In the genomic region with DNA sequence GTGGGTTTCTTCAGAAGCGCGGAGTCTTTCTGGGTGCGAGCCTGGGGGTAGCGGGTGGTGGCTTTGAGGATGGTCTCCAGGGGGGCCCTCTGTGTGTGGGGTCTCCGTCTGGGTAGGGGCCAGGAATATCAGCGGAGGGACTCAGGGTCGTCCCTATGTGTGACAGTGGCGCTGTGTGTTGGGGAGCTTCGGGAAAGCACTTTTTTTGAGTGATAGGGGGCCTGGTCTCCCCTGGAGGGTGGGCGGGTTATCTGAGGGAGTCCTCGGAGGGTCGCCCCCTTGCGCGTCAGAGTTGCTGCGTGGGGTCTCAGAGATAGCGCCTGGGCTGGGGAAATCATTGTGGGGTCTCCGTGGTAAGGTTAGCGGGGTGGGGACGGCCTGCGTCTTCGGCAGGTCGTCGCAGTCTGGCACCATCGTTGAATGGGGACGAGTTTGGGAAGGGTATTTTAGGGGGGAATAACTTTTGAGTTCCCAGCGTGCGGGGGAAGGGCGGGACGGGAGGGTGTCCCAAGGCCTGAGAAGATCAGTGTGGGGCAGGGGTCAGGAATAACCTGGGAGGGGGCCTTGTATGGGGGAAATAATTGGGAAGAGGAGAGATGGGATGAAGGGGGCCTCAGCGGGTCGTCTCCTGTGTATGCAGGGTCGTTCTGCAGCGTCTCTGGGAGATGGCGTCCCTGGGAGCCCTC, we compare ENCODE assay signal across 1 cellular context.
A peak's percentile ranks its signal among the peaks of the same experiment; 100 is the strongest.
TF ChIP-seq lines count a peak whose summit lies in the region.

No MANE protein-coding gene starts in this region.

TF ChIP-seq in HEK293, 187 proteins besides CTCF, POLR2A, EP300 and RAD21 (continued from another document and continues in another):
- TF ChIP-seq ZNF280D (tag by site-specific recombination; IDR thresholded peaks at IDR 0.05) (no peak), ZNF248 (tag by site-specific recombination; IDR thresholded peaks at IDR 0.05) (no peak), ZNF114 (tag by site-specific recombination; IDR thresholded peaks at IDR 0.05) (no peak), HIC1 (tag by site-specific recombination; IDR thresholded peaks at IDR 0.05) (no peak; the same call in 1 of the 2 replicates), ZNF341 (tag by site-specific recombination; IDR thresholded peaks at IDR 0.05; ENCODE audit: low read depth) (no peak), GLIS1 (tag by site-specific recombination; IDR thresholded peaks at IDR 0.05) (peak; percentile 99), ZBTB1 (tag by site-specific recombination; IDR thresholded peaks at IDR 0.05) (0 out of 2 replicates have a peak, but pooled peaks have one; percentile 63), ZNF175 (tag by site-specific recombination; IDR thresholded peaks at IDR 0.05) (no peak), KLF7 (tag by site-specific recombination; IDR thresholded peaks at IDR 0.05; ENCODE audit: borderline replicate concordance) (peak; percentile 62; the same call in 1 of the 2 replicates), ZNF624 (tag by site-specific recombination; IDR thresholded peaks at IDR 0.05) (no peak), ZNF621 (tag by site-specific recombination; IDR thresholded peaks at IDR 0.05) (no peak), ZFP37 (tag by site-specific recombination; IDR thresholded peaks at IDR 0.05) (no peak), ZNF76 (tag by site-specific recombination; IDR thresholded peaks at IDR 0.05; ENCODE audit: borderline replicate concordance, low read depth) (peak; percentile 71), ZIC2 (tag by site-specific recombination; IDR thresholded peaks at IDR 0.05) (peak; percentile 96), ZNF391 (tag by site-specific recombination; IDR thresholded peaks at IDR 0.05; ENCODE audit: borderline replicate concordance, low read depth) (no peak), REST (tag by site-specific recombination; IDR thresholded peaks at IDR 0.05) (no peak), ZNF658 (tag by site-specific recombination; IDR thresholded peaks at IDR 0.05) (no peak), YY1 (tag by site-specific recombination; IDR thresholded peaks at IDR 0.05) (peak; percentile 56; the same call in 1 of the 2 replicates), GLI2 (tag by site-specific recombination; IDR thresholded peaks at IDR 0.05; ENCODE audit: borderline replicate concordance, low read depth) (no peak), ZNF132 (tag by site-specific recombination; IDR thresholded peaks at IDR 0.05; ENCODE audit: borderline replicate concordance) (no peak), ZNF366 (tag by site-specific recombination; conservative IDR thresholded peaks at IDR 0.05) (no peak), ZNF148 (tag by site-specific recombination; IDR thresholded peaks at IDR 0.05; ENCODE audit: borderline replicate concordance) (no peak), ZNF239 (tag by site-specific recombination; IDR thresholded peaks at IDR 0.05) (no peak), ZBTB10 (tag by site-specific recombination; IDR thresholded peaks at IDR 0.05) (no peak; the same call in 1 of the 2 replicates)
- TF ChIP-seq, protein P1, sequence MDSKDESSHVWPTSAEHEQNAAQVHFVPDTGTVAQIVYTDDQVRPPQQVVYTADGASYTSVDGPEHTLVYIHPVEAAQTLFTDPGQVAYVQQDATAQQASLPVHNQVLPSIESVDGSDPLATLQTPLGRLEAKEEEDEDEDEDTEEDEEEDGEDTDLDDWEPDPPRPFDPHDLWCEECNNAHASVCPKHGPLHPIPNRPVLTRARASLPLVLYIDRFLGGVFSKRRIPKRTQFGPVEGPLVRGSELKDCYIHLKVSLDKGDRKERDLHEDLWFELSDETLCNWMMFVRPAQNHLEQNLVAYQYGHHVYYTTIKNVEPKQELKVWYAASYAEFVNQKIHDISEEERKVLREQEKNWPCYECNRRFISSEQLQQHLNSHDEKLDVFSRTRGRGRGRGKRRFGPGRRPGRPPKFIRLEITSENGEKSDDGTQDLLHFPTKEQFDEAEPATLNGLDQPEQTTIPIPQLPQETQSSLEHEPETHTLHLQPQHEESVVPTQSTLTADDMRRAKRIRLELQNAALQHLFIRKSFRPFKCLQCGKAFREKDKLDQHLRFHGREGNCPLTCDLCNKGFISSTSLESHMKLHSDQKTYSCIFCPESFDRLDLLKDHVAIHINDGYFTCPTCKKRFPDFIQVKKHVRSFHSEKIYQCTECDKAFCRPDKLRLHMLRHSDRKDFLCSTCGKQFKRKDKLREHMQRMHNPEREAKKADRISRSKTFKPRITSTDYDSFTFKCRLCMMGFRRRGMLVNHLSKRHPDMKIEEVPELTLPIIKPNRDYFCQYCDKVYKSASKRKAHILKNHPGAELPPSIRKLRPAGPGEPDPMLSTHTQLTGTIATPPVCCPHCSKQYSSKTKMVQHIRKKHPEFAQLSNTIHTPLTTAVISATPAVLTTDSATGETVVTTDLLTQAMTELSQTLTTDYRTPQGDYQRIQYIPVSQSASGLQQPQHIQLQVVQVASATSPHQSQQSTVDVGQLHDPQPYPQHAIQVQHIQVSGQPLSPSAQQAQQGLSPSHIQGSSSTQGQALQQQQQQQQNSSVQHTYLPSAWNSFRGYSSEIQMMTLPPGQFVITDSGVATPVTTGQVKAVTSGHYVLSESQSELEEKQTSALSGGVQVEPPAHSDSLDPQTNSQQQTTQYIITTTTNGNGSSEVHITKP (tag by site-specific recombination; IDR thresholded peaks at IDR 0.05), result peak; percentile 87
- TF ChIP-seq, protein P2, sequence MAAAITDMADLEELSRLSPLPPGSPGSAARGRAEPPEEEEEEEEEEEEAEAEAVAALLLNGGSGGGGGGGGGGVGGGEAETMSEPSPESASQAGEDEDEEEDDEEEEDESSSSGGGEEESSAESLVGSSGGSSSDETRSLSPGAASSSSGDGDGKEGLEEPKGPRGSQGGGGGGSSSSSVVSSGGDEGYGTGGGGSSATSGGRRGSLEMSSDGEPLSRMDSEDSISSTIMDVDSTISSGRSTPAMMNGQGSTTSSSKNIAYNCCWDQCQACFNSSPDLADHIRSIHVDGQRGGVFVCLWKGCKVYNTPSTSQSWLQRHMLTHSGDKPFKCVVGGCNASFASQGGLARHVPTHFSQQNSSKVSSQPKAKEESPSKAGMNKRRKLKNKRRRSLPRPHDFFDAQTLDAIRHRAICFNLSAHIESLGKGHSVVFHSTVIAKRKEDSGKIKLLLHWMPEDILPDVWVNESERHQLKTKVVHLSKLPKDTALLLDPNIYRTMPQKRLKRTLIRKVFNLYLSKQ (tag by site-specific recombination; IDR thresholded peaks at IDR 0.05; ENCODE audit: borderline replicate concordance), result no peak
- TF ChIP-seq, protein P3, sequence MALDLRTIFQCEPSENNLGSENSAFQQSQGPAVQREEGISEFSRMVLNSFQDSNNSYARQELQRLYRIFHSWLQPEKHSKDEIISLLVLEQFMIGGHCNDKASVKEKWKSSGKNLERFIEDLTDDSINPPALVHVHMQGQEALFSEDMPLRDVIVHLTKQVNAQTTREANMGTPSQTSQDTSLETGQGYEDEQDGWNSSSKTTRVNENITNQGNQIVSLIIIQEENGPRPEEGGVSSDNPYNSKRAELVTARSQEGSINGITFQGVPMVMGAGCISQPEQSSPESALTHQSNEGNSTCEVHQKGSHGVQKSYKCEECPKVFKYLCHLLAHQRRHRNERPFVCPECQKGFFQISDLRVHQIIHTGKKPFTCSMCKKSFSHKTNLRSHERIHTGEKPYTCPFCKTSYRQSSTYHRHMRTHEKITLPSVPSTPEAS (tag by site-specific recombination; IDR thresholded peaks at IDR 0.05), result 0 out of 2 replicates have a peak, but pooled peaks have one; percentile 16
- TF ChIP-seq, protein P4, sequence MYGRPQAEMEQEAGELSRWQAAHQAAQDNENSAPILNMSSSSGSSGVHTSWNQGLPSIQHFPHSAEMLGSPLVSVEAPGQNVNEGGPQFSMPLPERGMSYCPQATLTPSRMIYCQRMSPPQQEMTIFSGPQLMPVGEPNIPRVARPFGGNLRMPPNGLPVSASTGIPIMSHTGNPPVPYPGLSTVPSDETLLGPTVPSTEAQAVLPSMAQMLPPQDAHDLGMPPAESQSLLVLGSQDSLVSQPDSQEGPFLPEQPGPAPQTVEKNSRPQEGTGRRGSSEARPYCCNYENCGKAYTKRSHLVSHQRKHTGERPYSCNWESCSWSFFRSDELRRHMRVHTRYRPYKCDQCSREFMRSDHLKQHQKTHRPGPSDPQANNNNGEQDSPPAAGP (tag by site-specific recombination; IDR thresholded peaks at IDR 0.05), result peak; percentile 78
